ENCODE assay signal across 2 cellular contexts in genomic region chr16:89695875-89696597, GRCh38.
TF ChIP-seq lines count a peak whose summit lies in the region.

No MANE protein-coding gene starts in this region.

TF ChIP-seq in A549, 52 proteins besides CTCF, POLR2A, EP300 and RAD21:
- TF ChIP-seq PBX3 (IDR thresholded peaks at IDR 0.05), result peak; percentile 7; the same call in 1 of the 2 replicates
- TF ChIP-seq RFX5 (IDR thresholded peaks at IDR 0.05), result no peak
- no peak for TF ChIP-seq ELK1 (IDR thresholded peaks at IDR 0.05; ENCODE audit: low read depth, low read length)
- TF ChIP-seq RNF2 (IDR thresholded peaks at IDR 0.05; ENCODE audit: borderline replicate concordance, low read depth), result no peak
- no peak for TF ChIP-seq FOSB (CRISPR knock-in tag; IDR thresholded peaks at IDR 0.05)

TF ChIP-seq in endothelial cell of umbilical vein, 7 proteins besides CTCF, POLR2A, EP300 and RAD21:
- TF ChIP-seq GATA2 (IDR thresholded peaks at IDR 0.05; ENCODE audit: insufficient read depth, insufficient read length, low read depth, low read length), result no peak
- no peak for TF ChIP-seq MAX (IDR thresholded peaks at IDR 0.05; ENCODE audit: insufficient read depth, insufficient read length)
- TF ChIP-seq FOS (IDR thresholded peaks at IDR 0.05; ENCODE audit: borderline replicate concordance, insufficient read depth, low read length), result no peak
- TF ChIP-seq EZH2 (IDR thresholded peaks at IDR 0.05; ENCODE audit: borderline replicate concordance, low read depth, low read length, severe bottlenecking), result no peak
- no peak for TF ChIP-seq POLR2AphosphoS5 (IDR thresholded peaks at IDR 0.05; ENCODE audit: insufficient read depth, low read depth, low read length)
- TF ChIP-seq MYC (IDR thresholded peaks at IDR 0.05; ENCODE audit: low read depth, low read length), result no peak
- TF ChIP-seq JUN (IDR thresholded peaks at IDR 0.05; ENCODE audit: borderline replicate concordance, insufficient read depth, insufficient read length, low read depth), result no peak
